34 cellular contexts compared by ENCODE assay signal in the genomic region with DNA sequence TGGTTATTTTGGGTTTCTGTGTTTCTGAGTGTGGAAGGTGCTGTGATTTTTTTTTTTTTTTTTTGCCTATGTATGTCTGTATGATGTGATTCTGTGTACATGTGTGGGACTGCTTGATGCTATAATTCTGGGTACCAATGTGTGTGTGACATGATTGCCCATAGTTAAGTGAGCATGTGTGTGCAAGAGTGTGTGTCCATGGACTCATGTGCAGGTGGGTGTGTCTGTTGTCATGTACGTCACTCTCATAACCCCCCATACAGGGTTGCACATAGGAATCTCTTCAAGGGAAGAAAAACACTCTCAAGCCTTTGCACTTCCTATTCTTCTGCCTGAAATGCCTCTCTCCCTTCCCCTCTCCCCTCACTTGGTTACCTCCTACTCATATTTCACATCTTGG. TPM values are rescaled to one million over a fixed set of nuclear protein-coding genes. Genes with fewer than 3 reads are reported as not detected.
"Had no signal": no experiment of that assay in that cellular context is flagged by ENCODE, and none has a peak within 500 bp of the region (broad histone marks: within the 10 kb centered on the region; RNA-seq: fewer than 3 reads in every experiment).

No MANE protein-coding gene starts in this region.

- H3K4me3 Mint-ChIP-seq: activated CD8-positive, alpha-beta T cell treated with anti-CD3 and anti-CD28 coated beads for 36 hours; activated naive CD4-positive, alpha-beta T cell treated with anti-CD3 and anti-CD28 coated beads, Interleukin-2, amount 50 U/mL, for 24 hours; activated naive CD8-positive, alpha-beta T cell treated with anti-CD3 and anti-CD28 coated beads, Interleukin-2, amount 10 ng/mL, durations not matched to agents 7 days and 5 days; activated T-cell treated with anti-CD3 and anti-CD28 coated beads, Interleukin-2, amount 50 U/mL, for 24 hours had no signal

- H3K27ac Mint-ChIP-seq: activated CD8-positive, alpha-beta T cell treated with anti-CD3 and anti-CD28 coated beads for 36 hours; activated naive CD4-positive, alpha-beta T cell treated with anti-CD3 and anti-CD28 coated beads, Interleukin-2, amount 50 U/mL, for 24 hours; activated naive CD8-positive, alpha-beta T cell treated with anti-CD3 and anti-CD28 coated beads, Interleukin-2, amount 10 ng/mL, durations not matched to agents 7 days and 5 days; activated T-cell treated with anti-CD3 and anti-CD28 coated beads, Interleukin-2, amount 50 U/mL, for 24 hours; activated T-helper 2 cell treated with anti-CD3 and anti-CD28 coated beads, Interferon-gamma antibody, Interleukin-2, Interleukin-4, amounts not matched to agents 10 μg/mL and 5 μg/mL and 100 μg/mL, durations not matched to agents 14 hours and 24 hours and 36 hours; T-cell had no signal

- ATAC-seq: activated CD8-positive, alpha-beta T cell treated with anti-CD3 and anti-CD28 coated beads for 36 hours; body of pancreas; PC-3; T-cell had no signal

- H3K36me3 Mint-ChIP-seq: activated naive CD4-positive, alpha-beta T cell treated with anti-CD3 and anti-CD28 coated beads, Interleukin-2, amount 50 U/mL, for 24 hours; T-cell had no signal

- DNase-seq: activated CD4-positive, alpha-beta T cell treated with anti-CD3 and anti-CD28 coated beads for 1 hour; activated CD4-positive, alpha-beta T cell treated with anti-CD3 and anti-CD28 coated beads for 48 hours; activated CD4-positive, alpha-beta T cell treated with anti-CD3 and anti-CD28 coated beads, Interleukin-2, amount 50 U/mL, for 4 hours; activated CD4-positive, CD25-positive, alpha-beta regulatory T cell; activated CD8-positive, alpha-beta T cell treated with anti-CD3 and anti-CD28 coated beads for 36 hours; activated gamma-delta T cell; activated naive CD4-positive, alpha-beta T cell treated with Interleukin-2 at 50 U/mL for 16 hours; activated naive CD8-positive, alpha-beta T cell treated with anti-CD3 and anti-CD28 coated beads, Interleukin-2, amount 10 ng/mL, durations not matched to agents 7 days and 5 days; activated T-cell treated with anti-CD3 and anti-CD28 coated beads, Interleukin-2, amount 50 U/mL, for 24 hours; body of pancreas; Karpas-422; KBM-7; MV-4-11; NCI-H1092; NCI-H1436 treated with DMSO at 0.1 percent for 48 hours; NCI-H1694 treated with DMSO at 0.1 percent for 48 hours; NCI-H2081; NCI-H226; NCI-H446 treated with DMSO at 0.1 percent for 48 hours; NCI-H524; PC-3; Peyer's patch; RPMI8226; SHP77 treated with DMSO at 0.1 percent for 48 hours; SK-N-SH; T-cell; T-helper 2 cell; T-helper 9 cell; WERI-Rb-1 had no signal

- H3K9me3 Mint-ChIP-seq: activated CD8-positive, alpha-beta T cell treated with anti-CD3 and anti-CD28 coated beads for 36 hours; activated naive CD4-positive, alpha-beta T cell treated with anti-CD3 and anti-CD28 coated beads, Interleukin-2, amount 50 U/mL, for 24 hours; activated naive CD8-positive, alpha-beta T cell treated with anti-CD3 and anti-CD28 coated beads, Interleukin-2, amount 10 ng/mL, durations not matched to agents 7 days and 5 days; activated T-cell treated with anti-CD3 and anti-CD28 coated beads, Interleukin-2, amount 50 U/mL, for 24 hours; activated T-helper 2 cell treated with anti-CD3 and anti-CD28 coated beads, Interferon-gamma antibody, Interleukin-2, Interleukin-4, amounts not matched to agents 10 μg/mL and 5 μg/mL and 100 μg/mL, durations not matched to agents 14 hours and 24 hours and 36 hours; T-cell had no signal

- H3K27me3 Mint-ChIP-seq: activated CD8-positive, alpha-beta T cell treated with anti-CD3 and anti-CD28 coated beads for 36 hours; activated naive CD4-positive, alpha-beta T cell treated with anti-CD3 and anti-CD28 coated beads, Interleukin-2, amount 50 U/mL, for 24 hours had no signal

RNA-seq across cellular contexts. Expression of gene HIF3A, which starts 47.5 kb away (rescaled TPM):
- total RNA-seq: activated CD8-positive, alpha-beta memory T cell treated with anti-CD3 and anti-CD28 coated beads for 36 hours; activated CD8-positive, alpha-beta T cell treated with anti-CD3 and anti-CD28 coated beads for 36 hours; activated naive CD8-positive, alpha-beta T cell treated with anti-CD3 and anti-CD28 coated beads, Interleukin-2, amount 10 ng/mL, durations not matched to agents 7 days and 5 days; activated T-helper 2 cell treated with anti-CD3 and anti-CD28 coated beads, Interferon-gamma antibody, Interleukin-2, Interleukin-4, amounts not matched to agents 10 μg/mL and 5 μg/mL and 100 μg/mL, durations not matched to agents 14 hours and 24 hours and 36 hours; MCF 10A; PC-3; SJSA1 had no signal
